In genomic region chr1:38896169-38896568, GRCh38 we compare ENCODE assay signal across 9 cellular contexts. TPM values are rescaled to one million over a fixed set of nuclear protein-coding genes. Genes with fewer than 3 reads are reported as not detected.
"Had no signal": no experiment of that assay in that cellular context is flagged by ENCODE, and none has a peak within 500 bp of the region (broad histone marks: within the 10 kb centered on the region; RNA-seq: fewer than 3 reads in every experiment).

No MANE protein-coding gene starts in this region.

- DNase-seq: IMR-90, KBM-7, KG1 had no signal

- FAIRE-seq: HTR-8/SVneo had no signal

- H3K9ac ChIP-seq: KMS-11 had no signal

- H3K4me2 ChIP-seq: KMS-11 had no signal

- H3K27ac ChIP-seq: HL-60, KMS-11 had no signal

RNA-seq across cellular contexts. Expression of gene GJA9, which starts 14.8 kb away (rescaled TPM):
- total RNA-seq: HT-29, HT1080, IMR-90 had no signal
- polyA plus RNA-seq: IgD-negative memory B cell, IMR-90 had no signal

RNA-seq across cellular contexts. Expression of gene RHBDL2, which starts 45.5 kb away (rescaled TPM):
- polyA plus RNA-seq: IgD-negative memory B cell had no signal
